Comparison of ENCODE assay signal across 12 cellular contexts in the genomic region with DNA sequence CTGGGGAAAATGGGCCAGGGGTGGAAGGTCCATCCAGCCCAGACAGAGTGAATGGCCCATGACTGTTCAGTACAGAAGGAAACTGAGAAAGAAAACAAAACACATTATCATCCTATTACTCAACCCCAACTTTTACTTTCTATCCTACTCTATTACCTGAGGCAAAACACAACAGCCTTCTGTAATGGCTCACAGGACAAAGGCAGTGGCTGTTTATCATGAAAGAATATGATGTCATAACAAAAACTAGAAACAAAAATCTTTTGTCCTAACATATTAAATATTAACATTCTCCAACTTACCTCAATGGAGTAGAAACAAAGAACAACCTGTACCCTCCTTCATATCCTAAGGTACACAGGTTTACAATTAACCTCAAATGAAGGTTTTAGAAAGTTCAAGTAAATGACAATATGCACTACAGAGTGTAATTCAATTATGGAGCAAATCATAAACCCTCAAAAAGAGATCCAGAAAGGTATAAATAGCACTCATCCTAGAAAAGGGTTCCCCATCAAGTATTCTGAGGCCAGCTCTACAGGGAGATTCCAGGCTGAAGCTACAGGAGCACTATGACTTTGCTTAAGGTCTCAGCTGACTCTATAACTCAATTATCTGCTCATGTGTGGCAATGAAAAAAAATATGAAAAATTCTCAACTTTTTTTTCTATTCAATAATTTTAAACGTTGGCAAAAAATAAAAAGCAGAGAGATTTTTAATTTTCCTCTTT. TPM values are rescaled to one million over a fixed set of nuclear protein-coding genes. Genes with fewer than 3 reads are reported as not detected.
DNase-seq lines count a peak whose midpoint lies in the region; ATAC-seq lines count a peak whose summit lies in the region.
"Had no signal": no experiment of that assay in that cellular context is flagged by ENCODE, and none has a peak within 500 bp of the region (broad histone marks: within the 10 kb centered on the region; RNA-seq: fewer than 3 reads in every experiment).

No MANE protein-coding gene starts in this region.

- in situ Hi-C loops in Caki2 (cut with HindIII; ENCODE audit: low pct_unique_long_range_greater_than_20kb, low sequenced_read_pairs): no loop called here

- ATAC-seq in GM18867 (IDR thresholded peaks at IDR 0.05; ENCODE audit: unreplicated experiment): peak; percentile 64
- ATAC-seq in HG02981 (IDR thresholded peaks at IDR 0.05; ENCODE audit: unreplicated experiment): peak; percentile 59
- ATAC-seq in central memory CD8-positive, alpha-beta T cell (replicated peaks; ENCODE audit: extremely low read depth, poor library complexity, severe bottlenecking): no peak
- ATAC-seq in GM21360 (IDR thresholded peaks at IDR 0.05; ENCODE audit: unreplicated experiment): no peak
- no peak for ATAC-seq in GM19324 (IDR thresholded peaks at IDR 0.05; ENCODE audit: low FRiP score, unreplicated experiment)

- H3K27ac Mint-ChIP-seq in central memory CD8-positive, alpha-beta T cell (ENCODE audit: low read depth): peak overlapping the region; percentile 61
- H3K27ac Mint-ChIP-seq in activated T-helper 1 cell treated with anti-CD3 and anti-CD28 coated beads, Interleukin-12 subunit alpha, Interleukin-12 subunit beta, Interleukin-2, Interleukin-4 antibody, amounts not matched to agents 30 ng/mL and 10 ng/mL and 1 ng/mL, durations not matched to agents 14 hours and 24 hours and 36 hours: no peak overlapping the region

- no peak overlapping the region for H3K4me3 Mint-ChIP-seq in central memory CD8-positive, alpha-beta T cell
- no peak overlapping the region for H3K4me3 Mint-ChIP-seq in activated T-helper 1 cell treated with anti-CD3 and anti-CD28 coated beads, Interleukin-12 subunit alpha, Interleukin-12 subunit beta, Interleukin-2, Interleukin-4 antibody, amounts not matched to agents 30 ng/mL and 10 ng/mL and 1 ng/mL, durations not matched to agents 14 hours and 24 hours and 36 hours

- peak; percentile 71 for DNase-seq in Caki2 (ENCODE audit: low read depth)
- DNase-seq in central memory CD8-positive, alpha-beta T cell (ENCODE audit: low spot score in 2 of 2): no peak
- no peak for DNase-seq in activated T-helper 1 cell treated with anti-CD3 and anti-CD28 coated beads, Interleukin-12 subunit alpha, Interleukin-12 subunit beta, Interleukin-2, Interleukin-4 antibody, amounts not matched to agents 30 ng/mL and 10 ng/mL and 1 ng/mL, durations not matched to agents 14 hours and 24 hours and 36 hours (ENCODE audit: low spot score)
- DNase-seq in stimulated activated CD4-positive, alpha-beta T cell treated with anti-CD3 and anti-CD28 coated beads, Interleukin-2, amount 100 ng/mL, for 48 hours: no peak
- DNase-seq: activated effector memory CD4-positive, alpha-beta T cell treated with anti-CD3 and anti-CD28 coated beads, Interleukin-2, amount 50 U/mL, for 16 hours; BE2C; esophagus squamous epithelium; stimulated activated naive CD4-positive, alpha-beta T cell treated with Interleukin-2 at 50 U/mL for 16 hours had no signal

- peaks cover 28% of the 10 kb centered on the region for H3K4me1 Mint-ChIP-seq in central memory CD8-positive, alpha-beta T cell
- peaks cover 32% of the 10 kb centered on the region for H3K4me1 Mint-ChIP-seq in activated T-helper 1 cell treated with anti-CD3 and anti-CD28 coated beads, Interleukin-12 subunit alpha, Interleukin-12 subunit beta, Interleukin-2, Interleukin-4 antibody, amounts not matched to agents 30 ng/mL and 10 ng/mL and 1 ng/mL, durations not matched to agents 14 hours and 24 hours and 36 hours (ENCODE audit: low read depth)

- H3K27me3 Mint-ChIP-seq in central memory CD8-positive, alpha-beta T cell: no peaks in the 10 kb centered on the region
- no peaks in the 10 kb centered on the region for H3K27me3 Mint-ChIP-seq in activated T-helper 1 cell treated with anti-CD3 and anti-CD28 coated beads, Interleukin-12 subunit alpha, Interleukin-12 subunit beta, Interleukin-2, Interleukin-4 antibody, amounts not matched to agents 30 ng/mL and 10 ng/mL and 1 ng/mL, durations not matched to agents 14 hours and 24 hours and 36 hours (ENCODE audit: insufficient read depth)

- peaks cover 66% of the 10 kb centered on the region for H3K36me3 Mint-ChIP-seq in central memory CD8-positive, alpha-beta T cell (ENCODE audit: insufficient read depth)
- H3K36me3 Mint-ChIP-seq in activated T-helper 1 cell treated with anti-CD3 and anti-CD28 coated beads, Interleukin-12 subunit alpha, Interleukin-12 subunit beta, Interleukin-2, Interleukin-4 antibody, amounts not matched to agents 30 ng/mL and 10 ng/mL and 1 ng/mL, durations not matched to agents 14 hours and 24 hours and 36 hours (ENCODE audit: low read depth): peaks cover 45% of the 10 kb centered on the region

- intact Hi-C loops in activated T-helper 1 cell treated with anti-CD3 and anti-CD28 coated beads, Interleukin-12 subunit alpha, Interleukin-12 subunit beta, Interleukin-2, Interleukin-4 antibody, amounts not matched to agents 30 ng/mL and 10 ng/mL and 1 ng/mL, durations not matched to agents 14 hours and 24 hours and 36 hours (cut with micrococcal nuclease): loop anchor here (2.0 kb wide), 2 partner anchors 14 to 16 kb away; no protein-coding TSS in a partner anchor

- H3K9me3 Mint-ChIP-seq in central memory CD8-positive, alpha-beta T cell: no peaks in the 10 kb centered on the region
- H3K9me3 Mint-ChIP-seq in activated T-helper 1 cell treated with anti-CD3 and anti-CD28 coated beads, Interleukin-12 subunit alpha, Interleukin-12 subunit beta, Interleukin-2, Interleukin-4 antibody, amounts not matched to agents 30 ng/mL and 10 ng/mL and 1 ng/mL, durations not matched to agents 14 hours and 24 hours and 36 hours: no peaks in the 10 kb centered on the region

RNA-seq across cellular contexts. Expression of a gene that starts 15.1 kb away (rescaled TPM):
- total RNA-seq in Caki2 (2014; rRNA removed; shearing (Covaris generic); ENCODE audit: low replicate concordance): 6.2 and 16.1 TPM in 2 replicates
- 81.1 and 86.2 TPM in 2 replicates for total RNA-seq in activated T-helper 1 cell treated with anti-CD3 and anti-CD28 coated beads, Interleukin-12 subunit alpha, Interleukin-12 subunit beta, Interleukin-2, Interleukin-4 antibody, amounts not matched to agents 30 ng/mL and 10 ng/mL and 1 ng/mL, durations not matched to agents 14 hours and 24 hours and 36 hours

Comparison
In these comparisons a context has a peak if more than half of its experiments do, and no peak if none do; other contexts are left out.
1. ATAC-seq: peak in GM18867 (single experiment) and HG02981 (single experiment); none in central memory CD8-positive, alpha-beta T cell (single experiment), GM21360 (single experiment) and GM19324 (single experiment).